ENCODE assay signal across 11 cellular contexts in the genomic region with DNA sequence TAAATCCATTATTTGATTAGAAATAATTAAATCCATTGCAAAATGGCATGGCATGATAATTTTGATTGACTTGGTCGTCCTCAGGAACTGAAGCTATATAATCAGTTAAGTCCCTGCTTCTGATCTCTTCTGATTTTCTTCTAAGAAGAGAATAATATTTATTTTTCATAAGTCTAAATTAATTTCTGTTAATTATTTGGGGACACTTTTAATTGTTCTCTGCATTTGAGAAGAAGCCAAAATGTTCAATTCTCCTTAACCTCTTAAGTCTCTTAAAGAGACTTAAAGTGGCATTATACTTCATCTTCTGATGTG.
A peak's percentile ranks its signal among the peaks of the same experiment; 100 is the strongest.
DNase-seq lines count a peak whose midpoint lies in the region; ATAC-seq and TF ChIP-seq lines count a peak whose summit lies in the region.
"Had no signal": no experiment of that assay in that cellular context is flagged by ENCODE, and none has a peak within 500 bp of the region (broad histone marks: within the 10 kb centered on the region; RNA-seq: fewer than 3 reads in every experiment).

No MANE protein-coding gene starts in this region.

- H3K4me2 ChIP-seq in BLaER1 treated with 17β-estradiol and CSF1 and Interleukin-3, amounts not matched to agents 10 nM and 100 nM, result peak overlapping the region; percentile 69 to 94 (median 85)
- H3K4me2 ChIP-seq in Karpas-422 (ENCODE audit: low read depth, low read length, poor library complexity, severe bottlenecking), result peak overlapping the region; percentile 48

- H4K20me1 ChIP-seq in BLaER1 treated with 17β-estradiol and CSF1 and Interleukin-3, amounts not matched to agents 10 nM and 100 nM, result peaks cover 0 to 5% (median 0%) of the 10 kb centered on the region in 11 experiments; a peak in 2 of 22 replicates
- H4K20me1 ChIP-seq in Karpas-422 (ENCODE audit: insufficient read depth, low read depth, low read length), result no peaks in the 10 kb centered on the region

- peak overlapping the region; percentile 54; the same call in 1 of the 2 replicates for H2AFZ ChIP-seq in Karpas-422 (ENCODE audit: low read length)

- H3K9me2 ChIP-seq in Karpas-422 (replicated peaks; ENCODE audit: insufficient read depth, low read length), result no peaks in the 10 kb centered on the region

- no peaks in the 10 kb centered on the region for H3K36me3 Mint-ChIP-seq in endothelial cell (ENCODE audit: low read depth, unreplicated experiment)
- H3K36me3 Mint-ChIP-seq in neural crest cell (ENCODE audit: low read depth), result no peaks in the 10 kb centered on the region

- H3K9me3 ChIP-seq in BLaER1 treated with 17β-estradiol and CSF1 and Interleukin-3, amounts not matched to agents 10 nM and 100 nM (replicated peaks in 1 of 11), result no peaks in the 10 kb centered on the region
- H3K9me3 ChIP-seq in Karpas-422 (ENCODE audit: low read length), result no peaks in the 10 kb centered on the region
- H3K9me3 ChIP-seq: left lung had no signal

- H3K27ac Mint-ChIP-seq in endothelial cell (ENCODE audit: unreplicated experiment) (peak overlapping the region; percentile 97), neural crest cell (ENCODE audit: unreplicated experiment) (no peak overlapping the region)

- peaks cover 0 to 11% (median 0%) of the 10 kb centered on the region in 11 experiments; a peak in 3 of 22 replicates for H3K27me3 ChIP-seq in BLaER1 treated with 17β-estradiol and CSF1 and Interleukin-3, amounts not matched to agents 10 nM and 100 nM
- peaks cover 3% of the 10 kb centered on the region; the same call in 1 of the 2 replicates for H3K27me3 ChIP-seq in Karpas-422 (ENCODE audit: low read length)

- peak overlapping the region in 7 of 11 experiments; percentile 21 to 64 (median 50); a peak in 13 of 22 replicates for H3K27ac ChIP-seq in BLaER1 treated with 17β-estradiol and CSF1 and Interleukin-3, amounts not matched to agents 10 nM and 100 nM
- no peak overlapping the region for H3K27ac ChIP-seq in Karpas-422 (ENCODE audit: low read length)
- H3K27ac ChIP-seq: left lung had no signal

- H3K4me3 Mint-ChIP-seq in endothelial cell (ENCODE audit: unreplicated experiment) (no peak overlapping the region), neural crest cell (no peak overlapping the region)

- no peak for ATAC-seq in HG02759 (IDR thresholded peaks at IDR 0.05; ENCODE audit: unreplicated experiment)

- peaks cover 29 to 42% (median 36%) of the 10 kb centered on the region in 10 experiments for H3K4me1 ChIP-seq in BLaER1 treated with 17β-estradiol and CSF1 and Interleukin-3, amounts not matched to agents 10 nM and 100 nM
- H3K4me1 ChIP-seq in Karpas-422 (ENCODE audit: low read length), result peaks cover 16% of the 10 kb centered on the region

- DNase-seq in Karpas-422 (no peak), endothelial cell (ENCODE audit: low spot score) (no peak), neural crest cell (ENCODE audit: low read depth, low spot score) (no peak), dermis blood vessel endothelial cell (no peak), OCI-M2 (lab: John Stamatoyannopoulos, UW; ENCODE audit: unreplicated experiment) (no peak)
- DNase-seq in effector CD4-positive, alpha-beta T cell, result no peak
- DNase-seq: posterior cingulate gyrus; stimulated activated naive CD4-positive, alpha-beta T cell treated with Interleukin-2 at 50 U/mL for 16 hours had no signal

- no peaks in the 10 kb centered on the region for H3K36me3 ChIP-seq in BLaER1 treated with 17β-estradiol and CSF1 and Interleukin-3, amounts not matched to agents 10 nM and 100 nM
- no peaks in the 10 kb centered on the region for H3K36me3 ChIP-seq in Karpas-422 (ENCODE audit: insufficient read depth, low read length)
- H3K36me3 ChIP-seq: left lung had no signal

- no peaks in the 10 kb centered on the region for H3K79me2 ChIP-seq in Karpas-422 (ENCODE audit: low read length)

- no peaks in the 10 kb centered on the region for H3K27me3 Mint-ChIP-seq in endothelial cell (ENCODE audit: unreplicated experiment)
- H3K27me3 Mint-ChIP-seq in neural crest cell (ENCODE audit: low read depth), result peaks cover 10% of the 10 kb centered on the region

- H3K9me3 Mint-ChIP-seq in endothelial cell (ENCODE audit: unreplicated experiment) (no peaks in the 10 kb centered on the region), neural crest cell (no peaks in the 10 kb centered on the region)

- H3K9ac ChIP-seq in BLaER1 treated with 17β-estradiol and CSF1 and Interleukin-3, amounts not matched to agents 10 nM and 100 nM, result peak overlapping the region in 6 of 11 experiments; percentile 3 to 59 (median 27); a peak in 7 of 22 replicates
- H3K9ac ChIP-seq in Karpas-422 (ENCODE audit: low read length), result no peak overlapping the region

- peak overlapping the region in 6 of 10 experiments; percentile 8 to 53 (median 31); a peak in 8 of 20 replicates for H3K4me3 ChIP-seq in BLaER1 treated with 17β-estradiol and CSF1 and Interleukin-3, amounts not matched to agents 10 nM and 100 nM
- H3K4me3 ChIP-seq in Karpas-422 (ENCODE audit: low read length), result no peak overlapping the region
- H3K4me3 ChIP-seq: left lung had no signal

- TF ChIP-seq CTCF in endothelial cell (IDR thresholded peaks at IDR 0.05; ENCODE audit: unreplicated experiment) (peak; percentile 31), neural crest cell (conservative IDR thresholded peaks at IDR 0.05) (peak; percentile 31)

- H3K4me1 Mint-ChIP-seq in endothelial cell (ENCODE audit: unreplicated experiment) (peaks cover 57% of the 10 kb centered on the region), neural crest cell (peaks cover 15% of the 10 kb centered on the region)
